ENCODE assay signal across 15 cellular contexts in the genomic region with DNA sequence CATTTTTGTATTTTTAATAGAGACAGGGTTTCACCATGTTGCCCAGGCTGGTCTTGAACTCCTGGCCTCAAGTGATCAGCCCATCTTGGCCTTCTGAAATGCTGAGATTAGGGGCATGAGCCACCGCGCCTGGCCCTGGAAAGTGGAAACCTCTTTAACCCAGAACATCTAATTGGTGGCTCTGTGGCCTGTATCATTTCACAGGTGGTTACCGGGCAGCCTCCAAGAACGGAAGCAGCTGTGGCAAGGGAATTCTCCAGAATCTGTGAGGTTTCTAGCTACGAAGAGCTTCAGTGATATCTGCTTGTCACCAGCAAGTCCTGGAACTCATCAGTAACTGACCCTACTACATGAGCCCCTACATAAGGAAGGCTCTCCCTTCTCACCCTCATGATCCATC.
DNase-seq lines count a peak whose midpoint lies in the region; ATAC-seq and TF ChIP-seq lines count a peak whose summit lies in the region.
"Had no signal": no experiment of that assay in that cellular context is flagged by ENCODE, and none has a peak within 500 bp of the region (broad histone marks: within the 10 kb centered on the region; RNA-seq: fewer than 3 reads in every experiment).

No MANE protein-coding gene starts in this region.

- no peak for ATAC-seq in GM18520 (IDR thresholded peaks at IDR 0.05; ENCODE audit: unreplicated experiment)
- no peak for ATAC-seq in GM21717 (IDR thresholded peaks at IDR 0.05; ENCODE audit: unreplicated experiment)

- H3K27ac Mint-ChIP-seq in glutamatergic neuron (ENCODE audit: unreplicated experiment), result peak overlapping the region; percentile 25
- H3K27ac Mint-ChIP-seq: CD4-positive, alpha-beta memory T cell had no signal

- peaks cover 15% of the 10 kb centered on the region for H3F3A ChIP-seq in MM.1S (ENCODE audit: insufficient read depth, low read length)

- H3K27ac ChIP-seq in MM.1S (ENCODE audit: low read length), result peak overlapping the region; percentile 51; the same call in 1 of the 2 replicates
- no peak overlapping the region for H3K27ac ChIP-seq in mesendoderm (ENCODE audit: low read depth, low read length)
- H3K27ac ChIP-seq: GM23248 had no signal

- no peak overlapping the region for H2BK120ac ChIP-seq in mesendoderm (ENCODE audit: low read depth, low read length)

- WGBS in mesendoderm (ENCODE audit: extremely low coverage, insufficient coverage, low lambda C conversion rate), result no CpG with 5 or more reads among the region's 5 CpGs

- H3K36me3 Mint-ChIP-seq in glutamatergic neuron (ENCODE audit: unreplicated experiment), result no peaks in the 10 kb centered on the region

- no peak overlapping the region for H4K8ac ChIP-seq in mesendoderm (ENCODE audit: low read depth, low read length)

- H3K9me3 ChIP-seq in MM.1S (replicated peaks; ENCODE audit: insufficient read depth, low read length), result no peaks in the 10 kb centered on the region
- H3K9me3 ChIP-seq: Caco-2 had no signal

- no peak overlapping the region for H3K4me3 ChIP-seq in MM.1S (ENCODE audit: low read length)
- no peak overlapping the region for H3K4me3 ChIP-seq in mesendoderm (ENCODE audit: low read length)
- H3K4me3 ChIP-seq: GM23248 had no signal

- no peak overlapping the region for H3K4me3 Mint-ChIP-seq in glutamatergic neuron (ENCODE audit: unreplicated experiment)
- H3K4me3 Mint-ChIP-seq: CD4-positive, alpha-beta memory T cell had no signal

- H2AK5ac ChIP-seq in mesendoderm (ENCODE audit: low read length), result no peak overlapping the region

- no peak overlapping the region for H3K4ac ChIP-seq in mesendoderm (ENCODE audit: low read depth, low read length)

- H3K4me1 Mint-ChIP-seq in glutamatergic neuron (ENCODE audit: low read depth, unreplicated experiment), result peaks cover 68% of the 10 kb centered on the region

- no peak overlapping the region for H2BK15ac ChIP-seq in mesendoderm (replicated peaks; ENCODE audit: low read depth)

- H3K56ac ChIP-seq in mesendoderm (ENCODE audit: low read length), result no peak overlapping the region

- H4K5ac ChIP-seq in mesendoderm (ENCODE audit: low read length), result no peak overlapping the region

- H3K23ac ChIP-seq in mesendoderm (ENCODE audit: low read length), result no peak overlapping the region

- TF ChIP-seq CTCF in MM.1S (IDR thresholded peaks at IDR 0.05; ENCODE audit: low read length) (no peak), glutamatergic neuron (IDR thresholded peaks at IDR 0.05; ENCODE audit: partially characterized antibody, unreplicated experiment) (no peak)

- H3K4me2 ChIP-seq in MM.1S (ENCODE audit: low read depth, low read length) (peak overlapping the region; percentile 47), mesendoderm (ENCODE audit: low read length) (no peak overlapping the region)

- H3K9me2 ChIP-seq in MM.1S (replicated peaks; ENCODE audit: insufficient read depth, low read length), result no peaks in the 10 kb centered on the region

- no peak overlapping the region for H2BK5ac ChIP-seq in mesendoderm (ENCODE audit: low read length)

- no peak overlapping the region for H3K18ac ChIP-seq in mesendoderm (ENCODE audit: low read length)

- H4K20me1 ChIP-seq in MM.1S (ENCODE audit: insufficient read depth, low read length), result peaks cover 12% of the 10 kb centered on the region; the same call in 1 of the 2 replicates

- peaks cover 13% of the 10 kb centered on the region for H3K9me3 Mint-ChIP-seq in glutamatergic neuron (ENCODE audit: unreplicated experiment)
- H3K9me3 Mint-ChIP-seq: CD4-positive, alpha-beta memory T cell had no signal

- H3K36me3 ChIP-seq in MM.1S (replicated peaks; ENCODE audit: insufficient read depth, low read length), result no peaks in the 10 kb centered on the region
- no peaks in the 10 kb centered on the region for H3K36me3 ChIP-seq in mesendoderm (ENCODE audit: control insufficient read depth, insufficient read depth, low read length)

- H3K27me3 ChIP-seq in MM.1S (replicated peaks; ENCODE audit: insufficient read depth, low read length) (no peaks in the 10 kb centered on the region), mesendoderm (ENCODE audit: insufficient read depth, low read length, poor library complexity) (no peaks in the 10 kb centered on the region)

- DNase-seq in MM.1S (peak; percentile 65), SK-N-DZ (ENCODE audit: low spot score) (peak; percentile 36), glutamatergic neuron (no peak), mesendoderm (no peak)
- DNase-seq: C1 segment of cervical spinal cord; Caco-2; CD4-positive, alpha-beta memory T cell; DMS53; DMS79 treated with DMSO at 0.1 percent for 48 hours; GF-D8; GM23248; H7; HCEC 1CT had no signal

- H3K9ac ChIP-seq in MM.1S (ENCODE audit: low read length), result no peak overlapping the region
- H3K9ac ChIP-seq in mesendoderm (ENCODE audit: low read length), result no peak overlapping the region
- H3K9ac ChIP-seq: GM23248 had no signal

- H3K4me1 ChIP-seq in MM.1S (ENCODE audit: low read length) (peaks cover 22% of the 10 kb centered on the region), mesendoderm (ENCODE audit: control insufficient read depth, low read depth, low read length) (peaks cover 2% of the 10 kb centered on the region)
- H3K4me1 ChIP-seq: Caco-2 had no signal

- H3K27me3 Mint-ChIP-seq in glutamatergic neuron (ENCODE audit: unreplicated experiment), result no peaks in the 10 kb centered on the region
- H3K27me3 Mint-ChIP-seq: CD4-positive, alpha-beta memory T cell had no signal

- H2AFZ ChIP-seq in MM.1S (ENCODE audit: low read length), result no peak overlapping the region
- H2AFZ ChIP-seq: GM23248 had no signal

- peaks cover 39% of the 10 kb centered on the region for H3K79me1 ChIP-seq in mesendoderm (ENCODE audit: low read length)

- H3K79me2 ChIP-seq in MM.1S (ENCODE audit: low read length) (peaks cover 98% of the 10 kb centered on the region), mesendoderm (ENCODE audit: control insufficient read depth, insufficient read depth, low read length) (peaks cover 32% of the 10 kb centered on the region)

Comparison
In these comparisons a context has a peak if more than half of its experiments do, and no peak if none do; other contexts are left out.
1. DNase-seq: peak in MM.1S (single experiment) and SK-N-DZ (single experiment); none in glutamatergic neuron (single experiment) and mesendoderm (single experiment).